Comparison of ENCODE assay signal across 1 cellular context in the genomic region with DNA sequence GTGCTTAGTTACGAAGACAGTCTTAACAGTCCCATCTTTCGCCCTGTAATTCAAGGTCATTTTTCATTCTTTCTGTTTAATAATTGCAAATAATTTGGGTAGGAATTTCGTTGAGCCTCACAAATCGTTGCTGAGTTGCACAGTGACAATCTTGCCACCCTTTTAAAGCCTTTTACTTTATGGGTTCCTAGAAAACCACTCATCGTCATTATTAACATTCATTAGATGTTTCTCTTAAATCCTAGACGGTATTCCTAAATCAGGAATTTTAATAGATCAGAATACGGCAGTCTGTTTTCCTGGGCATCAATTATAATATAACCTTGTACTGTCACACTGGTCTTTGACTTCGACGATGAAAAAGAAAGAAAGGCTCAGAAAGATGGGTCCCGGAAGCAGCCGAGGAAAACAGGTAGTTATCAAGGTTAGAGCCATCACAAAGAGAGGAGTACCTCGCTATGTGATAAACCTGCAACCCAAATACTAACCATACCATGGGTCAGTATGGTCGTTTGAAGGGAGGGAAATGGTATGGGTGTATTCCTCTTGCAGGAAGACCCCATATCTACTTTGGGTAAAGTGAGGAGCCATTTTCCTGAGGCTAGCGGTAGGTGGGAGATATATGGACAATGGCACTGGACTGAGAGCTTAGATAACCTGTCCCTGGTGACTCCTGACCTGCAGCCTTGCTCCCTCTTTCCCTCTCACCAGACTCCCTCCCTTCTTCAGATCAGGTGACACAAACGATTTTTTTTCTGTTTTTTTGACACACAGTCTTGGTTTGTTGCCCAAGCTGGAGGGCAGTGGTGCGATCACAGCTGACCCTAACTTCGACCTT.
TF ChIP-seq lines count a peak whose summit lies in the region.

No MANE protein-coding gene starts in this region.

TF ChIP-seq in HepG2, 621 proteins besides CTCF, POLR2A, EP300 and RAD21 (continues in another document):
- TF ChIP-seq, protein P1, sequence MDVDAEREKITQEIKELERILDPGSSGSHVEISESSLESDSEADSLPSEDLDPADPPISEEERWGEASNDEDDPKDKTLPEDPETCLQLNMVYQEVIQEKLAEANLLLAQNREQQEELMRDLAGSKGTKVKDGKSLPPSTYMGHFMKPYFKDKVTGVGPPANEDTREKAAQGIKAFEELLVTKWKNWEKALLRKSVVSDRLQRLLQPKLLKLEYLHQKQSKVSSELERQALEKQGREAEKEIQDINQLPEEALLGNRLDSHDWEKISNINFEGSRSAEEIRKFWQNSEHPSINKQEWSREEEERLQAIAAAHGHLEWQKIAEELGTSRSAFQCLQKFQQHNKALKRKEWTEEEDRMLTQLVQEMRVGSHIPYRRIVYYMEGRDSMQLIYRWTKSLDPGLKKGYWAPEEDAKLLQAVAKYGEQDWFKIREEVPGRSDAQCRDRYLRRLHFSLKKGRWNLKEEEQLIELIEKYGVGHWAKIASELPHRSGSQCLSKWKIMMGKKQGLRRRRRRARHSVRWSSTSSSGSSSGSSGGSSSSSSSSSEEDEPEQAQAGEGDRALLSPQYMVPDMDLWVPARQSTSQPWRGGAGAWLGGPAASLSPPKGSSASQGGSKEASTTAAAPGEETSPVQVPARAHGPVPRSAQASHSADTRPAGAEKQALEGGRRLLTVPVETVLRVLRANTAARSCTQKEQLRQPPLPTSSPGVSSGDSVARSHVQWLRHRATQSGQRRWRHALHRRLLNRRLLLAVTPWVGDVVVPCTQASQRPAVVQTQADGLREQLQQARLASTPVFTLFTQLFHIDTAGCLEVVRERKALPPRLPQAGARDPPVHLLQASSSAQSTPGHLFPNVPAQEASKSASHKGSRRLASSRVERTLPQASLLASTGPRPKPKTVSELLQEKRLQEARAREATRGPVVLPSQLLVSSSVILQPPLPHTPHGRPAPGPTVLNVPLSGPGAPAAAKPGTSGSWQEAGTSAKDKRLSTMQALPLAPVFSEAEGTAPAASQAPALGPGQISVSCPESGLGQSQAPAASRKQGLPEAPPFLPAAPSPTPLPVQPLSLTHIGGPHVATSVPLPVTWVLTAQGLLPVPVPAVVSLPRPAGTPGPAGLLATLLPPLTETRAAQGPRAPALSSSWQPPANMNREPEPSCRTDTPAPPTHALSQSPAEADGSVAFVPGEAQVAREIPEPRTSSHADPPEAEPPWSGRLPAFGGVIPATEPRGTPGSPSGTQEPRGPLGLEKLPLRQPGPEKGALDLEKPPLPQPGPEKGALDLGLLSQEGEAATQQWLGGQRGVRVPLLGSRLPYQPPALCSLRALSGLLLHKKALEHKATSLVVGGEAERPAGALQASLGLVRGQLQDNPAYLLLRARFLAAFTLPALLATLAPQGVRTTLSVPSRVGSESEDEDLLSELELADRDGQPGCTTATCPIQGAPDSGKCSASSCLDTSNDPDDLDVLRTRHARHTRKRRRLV (CRISPR knock-in tag; IDR thresholded peaks at IDR 0.05) = no peak
- TF ChIP-seq NCOR1 (IDR thresholded peaks at IDR 0.05; ENCODE audit: borderline replicate concordance, low read length) (no peak), RXRA (CRISPR knock-in tag; IDR thresholded peaks at IDR 0.05) (no peak), ZFP62 (CRISPR knock-in tag; IDR thresholded peaks at IDR 0.05) (no peak), ZNF564 (CRISPR knock-in tag; IDR thresholded peaks at IDR 0.05) (no peak), MBNL3 (CRISPR knock-in tag; conservative IDR thresholded peaks at IDR 0.05) (no peak), GATA4 (IDR thresholded peaks at IDR 0.05; ENCODE audit: borderline replicate concordance, low read depth) (no peak), ZMYM3 (CRISPR knock-in tag; IDR thresholded peaks at IDR 0.05) (no peak; the same call in 1 of the 2 replicates), SKI (IDR thresholded peaks at IDR 0.05; ENCODE audit: partially characterized antibody) (no peak), ZNF773 (CRISPR knock-in tag; IDR thresholded peaks at IDR 0.05; ENCODE audit: borderline replicate concordance) (no peak), NR2F2 (IDR thresholded peaks at IDR 0.05; ENCODE audit: borderline replicate concordance, low read depth) (no peak), ARID2 (CRISPR knock-in tag; IDR thresholded peaks at IDR 0.05; ENCODE audit: borderline replicate concordance) (no peak), SOX6 (IDR thresholded peaks at IDR 0.05) (no peak), SOX6 (CRISPR knock-in tag; IDR thresholded peaks at IDR 0.05) (0 out of 2 replicates have a peak, but pooled peaks have one; percentile 11), RFX3 (CRISPR knock-in tag; IDR thresholded peaks at IDR 0.05) (no peak), ZNF12 (CRISPR knock-in tag; IDR thresholded peaks at IDR 0.05) (no peak), KLF13 (CRISPR knock-in tag; IDR thresholded peaks at IDR 0.05) (0 out of 2 replicates have a peak, but pooled peaks have one; percentile 38), ZNF10 (CRISPR knock-in tag; IDR thresholded peaks at IDR 0.05; ENCODE audit: borderline replicate concordance, low read depth) (no peak), RORA (CRISPR knock-in tag; IDR thresholded peaks at IDR 0.05) (no peak; the same call in 1 of the 2 replicates), SYNCRIP (IDR thresholded peaks at IDR 0.05; ENCODE audit: insufficient read depth, low read depth, low read length) (no peak), KMT2A (CRISPR knock-in tag; IDR thresholded peaks at IDR 0.05) (no peak), IKZF1 (IDR thresholded peaks at IDR 0.05) (no peak), PITX1 (CRISPR knock-in tag; IDR thresholded peaks at IDR 0.05) (no peak), RAD51 (IDR thresholded peaks at IDR 0.05; ENCODE audit: borderline replicate concordance) (no peak), ZNF629 (CRISPR knock-in tag; conservative IDR thresholded peaks at IDR 0.05) (no peak), CBFB (CRISPR knock-in tag; IDR thresholded peaks at IDR 0.05) (no peak), ZBTB8A (CRISPR knock-in tag; IDR thresholded peaks at IDR 0.05; ENCODE audit: borderline replicate concordance, low read depth) (no peak), ZNF460 (CRISPR knock-in tag; IDR thresholded peaks at IDR 0.05; ENCODE audit: borderline replicate concordance) (no peak), TBL1XR1 (IDR thresholded peaks at IDR 0.05; ENCODE audit: borderline replicate concordance, low read length, partially characterized antibody) (peak; percentile 12), KLF12 (CRISPR knock-in tag; IDR thresholded peaks at IDR 0.05; ENCODE audit: borderline replicate concordance) (no peak), ZNF788 (CRISPR knock-in tag; IDR thresholded peaks at IDR 0.05; ENCODE audit: borderline replicate concordance) (peak; percentile 51; the same call in 1 of the 2 replicates), PHF8 (CRISPR knock-in tag; IDR thresholded peaks at IDR 0.05) (no peak), KDM6A (CRISPR knock-in tag; IDR thresholded peaks at IDR 0.05; ENCODE audit: low read depth) (no peak), U2AF2 (IDR thresholded peaks at IDR 0.05; ENCODE audit: low read depth, low read length) (no peak), HOXA5 (CRISPR knock-in tag; IDR thresholded peaks at IDR 0.05) (no peak; the same call in 1 of the 2 replicates), ZFP37 (CRISPR knock-in tag; IDR thresholded peaks at IDR 0.05; ENCODE audit: borderline replicate concordance) (no peak), ZNF589 (CRISPR knock-in tag; conservative IDR thresholded peaks at IDR 0.05) (no peak; the same call in 1 of the 2 replicates), RBM22 (optimal IDR thresholded peaks at IDR 0.05; ENCODE audit: low read length) (no peak), KDM1A (CRISPR knock-in tag; IDR thresholded peaks at IDR 0.05) (no peak), ADNP (CRISPR knock-in tag; IDR thresholded peaks at IDR 0.05) (no peak), TAF15 (IDR thresholded peaks at IDR 0.05; ENCODE audit: low read depth, low read length, poor library complexity, severe bottlenecking) (no peak), ZNF761 (CRISPR knock-in tag; conservative IDR thresholded peaks at IDR 0.05) (no peak), ZNF234 (CRISPR knock-in tag; conservative IDR thresholded peaks at IDR 0.05) (no peak), ZNF317 (CRISPR knock-in tag; IDR thresholded peaks at IDR 0.05) (no peak), ZSCAN31 (CRISPR knock-in tag; IDR thresholded peaks at IDR 0.05; ENCODE audit: low read depth) (no peak), BCL6 (CRISPR knock-in tag; IDR thresholded peaks at IDR 0.05) (no peak), GTF2F1 (IDR thresholded peaks at IDR 0.05; ENCODE audit: low read length) (no peak), ZNF598 (CRISPR knock-in tag; IDR thresholded peaks at IDR 0.05; ENCODE audit: borderline replicate concordance) (no peak), ZNF136 (CRISPR knock-in tag; IDR thresholded peaks at IDR 0.05; ENCODE audit: low read depth) (0 out of 2 replicates have a peak, but pooled peaks have one; percentile 30), CENPT (CRISPR knock-in tag; IDR thresholded peaks at IDR 0.05; ENCODE audit: low read depth) (no peak), ZNF547 (CRISPR knock-in tag; IDR thresholded peaks at IDR 0.05) (no peak), ZNF883 (CRISPR knock-in tag; IDR thresholded peaks at IDR 0.05; ENCODE audit: not compliant biosample characterization) (no peak), MIER3 (CRISPR knock-in tag; IDR thresholded peaks at IDR 0.05; ENCODE audit: borderline replicate concordance) (no peak), ZFX (CRISPR knock-in tag; IDR thresholded peaks at IDR 0.05; ENCODE audit: low read depth) (no peak), NR3C1 (CRISPR knock-in tag; IDR thresholded peaks at IDR 0.05) (no peak), ZNF343 (CRISPR knock-in tag; IDR thresholded peaks at IDR 0.05) (no peak), ZNF550 (CRISPR knock-in tag; IDR thresholded peaks at IDR 0.05; ENCODE audit: borderline replicate concordance) (0 out of 2 replicates have a peak, but pooled peaks have one; percentile 75), ZNF331 (CRISPR knock-in tag; IDR thresholded peaks at IDR 0.05) (no peak), FOXC1 (CRISPR knock-in tag; IDR thresholded peaks at IDR 0.05; ENCODE audit: borderline replicate concordance) (no peak), ZNF678 (CRISPR knock-in tag; IDR thresholded peaks at IDR 0.05) (peak; percentile 53; the same call in 1 of the 2 replicates)
- TF ChIP-seq, protein P2, sequence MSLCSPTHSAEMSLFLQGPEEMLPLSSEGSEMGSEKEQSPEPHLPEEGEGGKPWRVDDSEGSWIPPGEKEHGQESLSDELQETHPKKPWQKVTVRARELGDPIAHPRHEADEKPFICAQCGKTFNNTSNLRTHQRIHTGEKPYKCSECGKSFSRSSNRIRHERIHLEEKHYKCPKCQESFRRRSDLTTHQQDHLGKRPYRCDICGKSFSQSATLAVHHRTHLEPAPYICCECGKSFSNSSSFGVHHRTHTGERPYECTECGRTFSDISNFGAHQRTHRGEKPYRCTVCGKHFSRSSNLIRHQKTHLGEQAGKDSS (CRISPR knock-in tag; IDR thresholded peaks at IDR 0.05; ENCODE audit: borderline replicate concordance, low read depth) = no peak
- TF ChIP-seq, protein P3, sequence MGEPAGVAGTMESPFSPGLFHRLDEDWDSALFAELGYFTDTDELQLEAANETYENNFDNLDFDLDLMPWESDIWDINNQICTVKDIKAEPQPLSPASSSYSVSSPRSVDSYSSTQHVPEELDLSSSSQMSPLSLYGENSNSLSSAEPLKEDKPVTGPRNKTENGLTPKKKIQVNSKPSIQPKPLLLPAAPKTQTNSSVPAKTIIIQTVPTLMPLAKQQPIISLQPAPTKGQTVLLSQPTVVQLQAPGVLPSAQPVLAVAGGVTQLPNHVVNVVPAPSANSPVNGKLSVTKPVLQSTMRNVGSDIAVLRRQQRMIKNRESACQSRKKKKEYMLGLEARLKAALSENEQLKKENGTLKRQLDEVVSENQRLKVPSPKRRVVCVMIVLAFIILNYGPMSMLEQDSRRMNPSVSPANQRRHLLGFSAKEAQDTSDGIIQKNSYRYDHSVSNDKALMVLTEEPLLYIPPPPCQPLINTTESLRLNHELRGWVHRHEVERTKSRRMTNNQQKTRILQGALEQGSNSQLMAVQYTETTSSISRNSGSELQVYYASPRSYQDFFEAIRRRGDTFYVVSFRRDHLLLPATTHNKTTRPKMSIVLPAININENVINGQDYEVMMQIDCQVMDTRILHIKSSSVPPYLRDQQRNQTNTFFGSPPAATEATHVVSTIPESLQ (CRISPR knock-in tag; conservative IDR thresholded peaks at IDR 0.05) = no peak
- TF ChIP-seq, protein P4, sequence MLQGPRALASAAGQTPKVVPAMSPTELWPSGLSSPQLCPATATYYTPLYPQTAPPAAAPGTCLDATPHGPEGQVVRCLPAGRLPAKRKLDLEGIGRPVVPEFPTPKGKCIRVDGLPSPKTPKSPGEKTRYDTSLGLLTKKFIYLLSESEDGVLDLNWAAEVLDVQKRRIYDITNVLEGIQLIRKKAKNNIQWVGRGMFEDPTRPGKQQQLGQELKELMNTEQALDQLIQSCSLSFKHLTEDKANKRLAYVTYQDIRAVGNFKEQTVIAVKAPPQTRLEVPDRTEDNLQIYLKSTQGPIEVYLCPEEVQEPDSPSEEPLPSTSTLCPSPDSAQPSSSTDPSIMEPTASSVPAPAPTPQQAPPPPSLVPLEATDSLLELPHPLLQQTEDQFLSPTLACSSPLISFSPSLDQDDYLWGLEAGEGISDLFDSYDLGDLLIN (CRISPR knock-in tag; IDR thresholded peaks at IDR 0.05; ENCODE audit: borderline replicate concordance) = no peak
- TF ChIP-seq, protein P5, sequence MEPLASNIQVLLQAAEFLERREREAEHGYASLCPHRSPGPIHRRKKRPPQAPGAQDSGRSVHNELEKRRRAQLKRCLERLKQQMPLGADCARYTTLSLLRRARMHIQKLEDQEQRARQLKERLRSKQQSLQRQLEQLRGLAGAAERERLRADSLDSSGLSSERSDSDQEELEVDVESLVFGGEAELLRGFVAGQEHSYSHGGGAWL (CRISPR knock-in tag; IDR thresholded peaks at IDR 0.05) = no peak
- TF ChIP-seq, protein P6, sequence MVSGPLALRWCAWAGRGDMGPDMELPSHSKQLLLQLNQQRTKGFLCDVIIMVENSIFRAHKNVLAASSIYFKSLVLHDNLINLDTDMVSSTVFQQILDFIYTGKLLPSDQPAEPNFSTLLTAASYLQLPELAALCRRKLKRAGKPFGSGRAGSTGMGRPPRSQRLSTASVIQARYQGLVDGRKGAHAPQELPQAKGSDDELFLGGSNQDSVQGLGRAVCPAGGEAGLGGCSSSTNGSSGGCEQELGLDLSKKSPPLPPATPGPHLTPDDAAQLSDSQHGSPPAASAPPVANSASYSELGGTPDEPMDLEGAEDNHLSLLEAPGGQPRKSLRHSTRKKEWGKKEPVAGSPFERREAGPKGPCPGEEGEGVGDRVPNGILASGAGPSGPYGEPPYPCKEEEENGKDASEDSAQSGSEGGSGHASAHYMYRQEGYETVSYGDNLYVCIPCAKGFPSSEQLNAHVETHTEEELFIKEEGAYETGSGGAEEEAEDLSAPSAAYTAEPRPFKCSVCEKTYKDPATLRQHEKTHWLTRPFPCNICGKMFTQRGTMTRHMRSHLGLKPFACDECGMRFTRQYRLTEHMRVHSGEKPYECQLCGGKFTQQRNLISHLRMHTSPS (CRISPR knock-in tag; IDR thresholded peaks at IDR 0.05; ENCODE audit: low read depth) = no peak
- TF ChIP-seq, protein P7, sequence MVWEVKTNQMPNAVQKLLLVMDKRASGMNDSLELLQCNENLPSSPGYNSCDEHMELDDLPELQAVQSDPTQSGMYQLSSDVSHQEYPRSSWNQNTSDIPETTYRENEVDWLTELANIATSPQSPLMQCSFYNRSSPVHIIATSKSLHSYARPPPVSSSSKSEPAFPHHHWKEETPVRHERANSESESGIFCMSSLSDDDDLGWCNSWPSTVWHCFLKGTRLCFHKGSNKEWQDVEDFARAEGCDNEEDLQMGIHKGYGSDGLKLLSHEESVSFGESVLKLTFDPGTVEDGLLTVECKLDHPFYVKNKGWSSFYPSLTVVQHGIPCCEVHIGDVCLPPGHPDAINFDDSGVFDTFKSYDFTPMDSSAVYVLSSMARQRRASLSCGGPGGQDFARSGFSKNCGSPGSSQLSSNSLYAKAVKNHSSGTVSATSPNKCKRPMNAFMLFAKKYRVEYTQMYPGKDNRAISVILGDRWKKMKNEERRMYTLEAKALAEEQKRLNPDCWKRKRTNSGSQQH (CRISPR knock-in tag; IDR thresholded peaks at IDR 0.05; ENCODE audit: low read depth) = no peak
